In the genomic region with DNA sequence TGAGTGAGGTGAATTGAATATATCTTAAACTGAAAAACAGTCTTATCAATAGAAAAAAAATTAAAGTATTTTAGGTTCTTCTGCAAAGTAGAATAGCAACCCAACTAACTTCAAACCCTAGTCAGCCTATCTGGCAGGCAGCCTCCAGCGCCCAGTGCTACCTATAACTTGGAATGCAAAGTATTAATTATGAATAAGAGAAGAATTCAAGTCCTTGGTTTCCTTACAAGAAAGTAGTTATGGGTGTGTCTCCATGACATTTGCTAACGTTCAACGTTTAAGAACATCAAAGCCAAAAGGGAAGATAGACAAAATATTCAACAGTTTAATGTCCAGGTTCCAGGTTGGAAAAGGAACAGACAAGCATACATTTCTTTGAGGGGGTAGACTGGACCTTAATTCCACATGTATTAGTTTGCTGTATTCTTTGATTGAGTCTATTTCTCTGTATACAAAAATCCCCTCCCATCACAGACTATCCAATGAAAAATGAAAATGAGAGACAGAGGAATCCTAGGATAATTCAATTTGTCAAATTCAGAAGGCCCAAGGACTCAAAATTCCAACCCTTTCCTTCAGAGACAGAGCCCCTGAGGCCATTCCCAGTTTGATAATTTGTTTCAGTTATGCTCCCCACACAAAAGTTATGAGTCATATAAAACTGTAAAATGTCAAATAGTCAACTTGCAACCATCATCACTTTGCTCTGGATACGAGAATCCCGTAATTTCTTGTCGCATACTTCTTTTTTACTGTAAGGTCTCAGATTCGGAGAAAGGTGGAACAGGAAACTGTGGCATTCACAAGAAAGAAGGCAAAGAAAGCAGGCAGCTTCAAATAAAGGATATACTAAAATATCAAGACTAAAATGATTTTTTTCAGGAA, we compare ENCODE assay signal across 28 cellular contexts.
A peak's percentile ranks its signal among the peaks of the same experiment; 100 is the strongest.
DNase-seq lines count a peak whose midpoint lies in the region; ATAC-seq and TF ChIP-seq lines count a peak whose summit lies in the region.
"Had no signal": no experiment of that assay in that cellular context is flagged by ENCODE, and none has a peak within 500 bp of the region (broad histone marks: within the 10 kb centered on the region; RNA-seq: fewer than 3 reads in every experiment).

No MANE protein-coding gene starts in this region.

- peak overlapping the region in 1 of 2 donors; percentile 49 for H3K4me3 Mint-ChIP-seq in activated T-cell treated with anti-CD3 and anti-CD28 coated beads, Interleukin-2, amount 50 U/mL, for 72 hours
- H3K4me3 Mint-ChIP-seq in T-helper 1 cell treated with Interleukin-12 subunit alpha and Interleukin-12 subunit beta and Interleukin-4 antibody, amounts not matched to agents 30 μg/mL and 1 μg/mL, for 36 hours, result peak overlapping the region; percentile 38
- no peak overlapping the region for H3K4me3 Mint-ChIP-seq in mesothelial cell of epicardium
- H3K4me3 Mint-ChIP-seq: activated naive CD4-positive, alpha-beta T cell treated with anti-CD3 and anti-CD28 coated beads for 36 hours; brain; CD8-positive, alpha-beta T cell; H9 had no signal

- peak in 1 of 2 donors; percentile 45 for ATAC-seq in activated T-cell treated with anti-CD3 and anti-CD28 coated beads, Interleukin-2, amount 50 U/mL, for 72 hours (replicated peaks in 1 of 2)
- ATAC-seq in HG02885 (IDR thresholded peaks at IDR 0.05; ENCODE audit: poor library complexity, unreplicated experiment), result no peak
- ATAC-seq: CD8-positive, alpha-beta T cell; heart left ventricle; left ventricle myocardium superior; T-helper 17 cell had no signal

- H4K20me1 ChIP-seq in GM23248 (ENCODE audit: insufficient read depth), result 0 out of 2 replicates have a peak, but pooled peaks cover 4% of the 10 kb centered on the region

- TF ChIP-seq CTCF in mesothelial cell of epicardium (IDR thresholded peaks at IDR 0.05; ENCODE audit: unreplicated experiment), result no peak

- no peak overlapping the region for H3K27ac ChIP-seq in GM23248
- H3K27ac ChIP-seq: esophagus muscularis mucosa, heart left ventricle, neutrophil, right atrium auricular region had no signal

- H3K27me3 Mint-ChIP-seq in activated T-cell treated with anti-CD3 and anti-CD28 coated beads, Interleukin-2, amount 50 U/mL, for 72 hours (ENCODE audit: low read depth), result no peaks in the 10 kb centered on the region
- no peaks in the 10 kb centered on the region for H3K27me3 Mint-ChIP-seq in T-helper 1 cell treated with Interleukin-12 subunit alpha and Interleukin-12 subunit beta and Interleukin-4 antibody, amounts not matched to agents 30 μg/mL and 1 μg/mL, for 36 hours (ENCODE audit: low read depth)
- no peaks in the 10 kb centered on the region for H3K27me3 Mint-ChIP-seq in mesothelial cell of epicardium (ENCODE audit: low read depth)
- H3K27me3 Mint-ChIP-seq: brain, T-helper 17 cell had no signal

- H3K36me3 ChIP-seq in GM23248 (ENCODE audit: low read depth), result no peaks in the 10 kb centered on the region
- H3K36me3 ChIP-seq: esophagus muscularis mucosa, heart left ventricle, neutrophil, right atrium auricular region had no signal

- H3K4me1 Mint-ChIP-seq in activated T-cell treated with anti-CD3 and anti-CD28 coated beads, Interleukin-2, amount 50 U/mL, for 72 hours (ENCODE audit: low read depth), result peaks cover 38% of the 10 kb centered on the region
- H3K4me1 Mint-ChIP-seq in T-helper 1 cell treated with Interleukin-12 subunit alpha and Interleukin-12 subunit beta and Interleukin-4 antibody, amounts not matched to agents 30 μg/mL and 1 μg/mL, for 36 hours (ENCODE audit: low read depth), result peaks cover 31% of the 10 kb centered on the region
- H3K4me1 Mint-ChIP-seq in mesothelial cell of epicardium, result peaks cover 9% of the 10 kb centered on the region
- H3K4me1 Mint-ChIP-seq: H9 had no signal

- in situ Hi-C loops in GM23248 (cut with MboI), result no loop called here

- 74 to 79% methylated on average over 7 of the region's 7 CpGs for WGBS in GM23248 (ENCODE audit: low coverage in 1 of 2, low lambda C conversion rate in 2 of 2, missing lambda C conversion rate in 2 of 2), 2 experiments

- peaks cover 11% of the 10 kb centered on the region; the same call in 1 of the 2 replicates for H3F3A ChIP-seq in GM23248 (ENCODE audit: insufficient read depth)

- H3K9me3 Mint-ChIP-seq in activated T-cell treated with anti-CD3 and anti-CD28 coated beads, Interleukin-2, amount 50 U/mL, for 72 hours, result no peaks in the 10 kb centered on the region
- H3K9me3 Mint-ChIP-seq in T-helper 1 cell treated with Interleukin-12 subunit alpha and Interleukin-12 subunit beta and Interleukin-4 antibody, amounts not matched to agents 30 μg/mL and 1 μg/mL, for 36 hours, result no peaks in the 10 kb centered on the region
- H3K9me3 Mint-ChIP-seq in mesothelial cell of epicardium, result no peaks in the 10 kb centered on the region
- H3K9me3 Mint-ChIP-seq: activated naive CD4-positive, alpha-beta T cell treated with anti-CD3 and anti-CD28 coated beads for 36 hours; brain; CD8-positive, alpha-beta T cell; H9 had no signal

- peak overlapping the region; percentile 72 for H3K27ac Mint-ChIP-seq in activated T-cell treated with anti-CD3 and anti-CD28 coated beads, Interleukin-2, amount 50 U/mL, for 72 hours
- H3K27ac Mint-ChIP-seq in T-helper 1 cell treated with Interleukin-12 subunit alpha and Interleukin-12 subunit beta and Interleukin-4 antibody, amounts not matched to agents 30 μg/mL and 1 μg/mL, for 36 hours, result peak overlapping the region; percentile 70
- peak overlapping the region; percentile 14 for H3K27ac Mint-ChIP-seq in mesothelial cell of epicardium
- H3K27ac Mint-ChIP-seq: activated naive CD4-positive, alpha-beta T cell treated with anti-CD3 and anti-CD28 coated beads for 36 hours; brain had no signal

- H3K79me2 ChIP-seq in GM23248 (ENCODE audit: insufficient read depth), result peaks cover 30% of the 10 kb centered on the region

- H3K9me3 ChIP-seq in GM23248 (ENCODE audit: low read depth), result no peaks in the 10 kb centered on the region
- H3K9me3 ChIP-seq: esophagus muscularis mucosa, heart left ventricle, neutrophil, right atrium auricular region had no signal

- H3K4me3 ChIP-seq in GM23248, result no peak overlapping the region
- H3K4me3 ChIP-seq: esophagus muscularis mucosa, heart left ventricle, right atrium auricular region, smooth muscle cell had no signal

- H3K9ac ChIP-seq in GM23248, result no peak overlapping the region

- no peaks in the 10 kb centered on the region for H3K36me3 Mint-ChIP-seq in activated T-cell treated with anti-CD3 and anti-CD28 coated beads, Interleukin-2, amount 50 U/mL, for 72 hours (ENCODE audit: insufficient read depth in 2 of 2)
- peaks cover 3% of the 10 kb centered on the region for H3K36me3 Mint-ChIP-seq in T-helper 1 cell treated with Interleukin-12 subunit alpha and Interleukin-12 subunit beta and Interleukin-4 antibody, amounts not matched to agents 30 μg/mL and 1 μg/mL, for 36 hours (ENCODE audit: low read depth)
- H3K36me3 Mint-ChIP-seq in mesothelial cell of epicardium, result peaks cover 3% of the 10 kb centered on the region

- H3K4me2 ChIP-seq in GM23248 (ENCODE audit: unreplicated experiment), result peak overlapping the region; percentile 0
- H3K4me2 ChIP-seq: smooth muscle cell had no signal

- H2AFZ ChIP-seq in GM23248, result no peak overlapping the region

- H3K9me2 ChIP-seq in GM23248 (ENCODE audit: insufficient read depth), result no peaks in the 10 kb centered on the region

- H3K27me3 ChIP-seq in GM23248 (replicated peaks; ENCODE audit: insufficient read depth), result no peaks in the 10 kb centered on the region
- H3K27me3 ChIP-seq: esophagus muscularis mucosa, heart left ventricle, neutrophil, right atrium auricular region had no signal

- peaks cover 20% of the 10 kb centered on the region for H3K4me1 ChIP-seq in GM23248 (ENCODE audit: insufficient read depth)

- DNase-seq in activated T-cell treated with anti-CD3 and anti-CD28 coated beads, Interleukin-2, amount 50 U/mL, for 72 hours, result no peak
- no peak for DNase-seq in activated T-cell treated with anti-CD3 and anti-CD28 coated beads for 4 hours
- DNase-seq in GM23248, result no peak
- DNase-seq in mesothelial cell of epicardium (ENCODE audit: low spot score in 2 of 2, unreplicated experiment in 2 of 2), result no peak
- no peak for DNase-seq in HK-2 (ENCODE audit: unreplicated experiment)
- no peak for DNase-seq in epidermal melanocyte (ENCODE audit: insufficient read length, low spot score)
- DNase-seq: activated naive CD4-positive, alpha-beta T cell treated with anti-CD3 and anti-CD28 coated beads for 36 hours; activated T-cell treated with anti-CD3 and anti-CD28 coated beads, Interleukin-2, amount 50 U/mL, for 1 hour; amniotic stem cell; CD8-positive, alpha-beta T cell; foreskin fibroblast; H9; heart left ventricle; Karpas-422; kidney; left ventricle myocardium superior; NCI-H146; NCI-H510A; posterior cingulate gyrus; stimulated activated naive CD4-positive, alpha-beta T cell treated with Interleukin-2 at 50 U/mL for 16 hours; T-helper 17 cell had no signal

Comparison
In these comparisons a context has a peak if more than half of its experiments do, and no peak if none do; other contexts are left out.
1. H3K27ac Mint-ChIP-seq: peak in every context shown above with its lines; median percentile 72 in activated T-cell treated with anti-CD3 and anti-CD28 coated beads, Interleukin-2, amount 50 U/mL, for 72 hours; 70 in T-helper 1 cell treated with Interleukin-12 subunit alpha and Interleukin-12 subunit beta and Interleukin-4 antibody, amounts not matched to agents 30 μg/mL and 1 μg/mL, for 36 hours; 14 in mesothelial cell of epicardium.